In genomic region chr6:85678000-85678601, GRCh38 we compare ENCODE assay signal across 8 cellular contexts. TPM values are rescaled to one million over a fixed set of nuclear protein-coding genes. Genes with fewer than 3 reads are reported as not detected.
A peak's percentile ranks its signal among the peaks of the same experiment; 100 is the strongest.
DNase-seq lines count a peak whose midpoint lies in the region; ATAC-seq and TF ChIP-seq lines count a peak whose summit lies in the region.

No MANE protein-coding gene starts in this region.

- no peaks in the 10 kb centered on the region for H3K27me3 ChIP-seq in Caco-2 (replicated peaks; ENCODE audit: control insufficient read depth, insufficient read depth, low read length)
- H3K27me3 ChIP-seq in mucosa of rectum (ENCODE audit: control insufficient read depth in 2 of 2, insufficient read depth in 2 of 2, low read length in 2 of 2), result no peaks in the 10 kb centered on the region

- CTCF ChIA-PET in Caco-2 (lab: Charles Lee), result interaction anchor here (0.6 to 1.1 kb wide), 3 partner anchors 33 to 75 kb away, joined by 3 to 4 read pairs (median 3); partner anchors contain the start of gene SYNCRIP

- H3K4me3 ChIP-seq in Caco-2 (ENCODE audit: low read depth, low read length), result peak overlapping the region; percentile 89
- H3K4me3 ChIP-seq in mucosa of rectum (ENCODE audit: low read length in 2 of 2), result peak overlapping the region; percentile 89 to 94

- intact Hi-C loops in Caco-2 (cut with micrococcal nuclease; ENCODE audit: unreplicated experiment), result loop anchor here (1.0 to 5.0 kb wide), 4 partner anchors 35 to 1039 kb away; partner anchors contain the start of gene SNX14
- intact Hi-C loops in dendritic cell treated with granulocyte-macrophage colony-stimulating factor and Interleukin-4, amounts not matched to agents 40 ng/mL and 50 ng/mL, for 4 days (cut with micrococcal nuclease), result loop anchor here (1.0 to 10.0 kb wide), 3 partner anchors 34 to 84 kb away; no protein-coding TSS in a partner anchor

- H3K36me3 ChIP-seq in Caco-2 (ENCODE audit: control insufficient read depth, insufficient read depth, low read length) (peaks cover 2% of the 10 kb centered on the region; the same call in 1 of the 2 replicates), mucosa of rectum (ENCODE audit: control insufficient read depth in 2 of 2, insufficient read depth in 2 of 2, low read length in 2 of 2) (peaks cover 4 to 7% of the 10 kb centered on the region in 2 donors)

- H3K4me1 ChIP-seq in Caco-2, result no peaks in the 10 kb centered on the region
- peaks cover 11 to 28% of the 10 kb centered on the region in 2 donors for H3K4me1 ChIP-seq in mucosa of rectum (ENCODE audit: control insufficient read depth in 2 of 2, insufficient read depth in 2 of 2, low read length in 2 of 2)

- peak overlapping the region; percentile 86 to 91 for H3K27ac ChIP-seq in mucosa of rectum (ENCODE audit: low read depth in 2 of 2, low read length in 2 of 2)

- H3K36me3 Mint-ChIP-seq in Caco-2 (ENCODE audit: insufficient read depth, unreplicated experiment), result peaks cover 60% of the 10 kb centered on the region
- H3K36me3 Mint-ChIP-seq in dendritic cell treated with granulocyte-macrophage colony-stimulating factor and Interleukin-4, amounts not matched to agents 40 ng/mL and 50 ng/mL, for 4 days (ENCODE audit: low read depth), result peaks cover 51% of the 10 kb centered on the region

- TF ChIP-seq CTCF in Caco-2 (IDR thresholded peaks at IDR 0.05; ENCODE audit: insufficient read depth in 1 of 2, low read depth in 1 of 2, low read length in 1 of 2, severe bottlenecking in 1 of 2, unreplicated experiment in 1 of 2), result no peak

- H3K27ac Mint-ChIP-seq in Caco-2 (ENCODE audit: unreplicated experiment), result peak overlapping the region; percentile 98
- H3K27ac Mint-ChIP-seq in dendritic cell treated with granulocyte-macrophage colony-stimulating factor and Interleukin-4, amounts not matched to agents 40 ng/mL and 50 ng/mL, for 4 days, result peak overlapping the region; percentile 98

- peak overlapping the region; percentile 92 to 97 for H3K9ac ChIP-seq in mucosa of rectum (ENCODE audit: low read depth in 1 of 2, low read length in 2 of 2)

- POLR2A ChIA-PET in Caco-2 (lab: Charles Lee), result interaction anchor here (0.7 to 3.0 kb wide), 7 partner anchors 9 to 316 kb away, joined by 3 to 153 read pairs (median 8); partner anchors contain the start of genes SNX14 and SYNCRIP

- H3K9me3 Mint-ChIP-seq in Caco-2 (ENCODE audit: unreplicated experiment), result no peaks in the 10 kb centered on the region
- H3K9me3 Mint-ChIP-seq in dendritic cell treated with granulocyte-macrophage colony-stimulating factor and Interleukin-4, amounts not matched to agents 40 ng/mL and 50 ng/mL, for 4 days, result no peaks in the 10 kb centered on the region

- peaks cover 27% of the 10 kb centered on the region for H3K4me1 Mint-ChIP-seq in Caco-2 (ENCODE audit: low read depth, unreplicated experiment)
- peaks cover 35% of the 10 kb centered on the region for H3K4me1 Mint-ChIP-seq in dendritic cell treated with granulocyte-macrophage colony-stimulating factor and Interleukin-4, amounts not matched to agents 40 ng/mL and 50 ng/mL, for 4 days (ENCODE audit: low read depth)

- H3K9me3 ChIP-seq in Caco-2 (no peaks in the 10 kb centered on the region), mucosa of rectum (ENCODE audit: control insufficient read depth in 2 of 2, low read length in 2 of 2) (no peaks in the 10 kb centered on the region)

- BruUV-seq in Caco-2 (replicated peaks; lab: Mats Ljungman, UMichigan), result TSS peak; percentile 68

- no peak for ATAC-seq in HG03196 (IDR thresholded peaks at IDR 0.05; ENCODE audit: unreplicated experiment)

- peaks cover 2% of the 10 kb centered on the region for H3K27me3 Mint-ChIP-seq in Caco-2 (ENCODE audit: insufficient read depth, unreplicated experiment)
- no peaks in the 10 kb centered on the region for H3K27me3 Mint-ChIP-seq in dendritic cell treated with granulocyte-macrophage colony-stimulating factor and Interleukin-4, amounts not matched to agents 40 ng/mL and 50 ng/mL, for 4 days

- DNase-seq in Caco-2, result no peak
- peak; percentile 44 for DNase-seq in MV-4-11 (lab: John Stamatoyannopoulos, UW)
- no peak for DNase-seq in activated effector memory CD4-positive, alpha-beta T cell treated with Interleukin-2 at 50 U/mL for 16 hours
- DNase-seq in NCI-H2227 (lab: John Stamatoyannopoulos, UW; ENCODE audit: unreplicated experiment), result no peak
- DNase-seq in HT-29 (ENCODE audit: low spot score), result no peak

- H3K4me3 Mint-ChIP-seq in Caco-2 (ENCODE audit: unreplicated experiment), result peak overlapping the region; percentile 99
- peak overlapping the region; percentile 91 for H3K4me3 Mint-ChIP-seq in dendritic cell treated with granulocyte-macrophage colony-stimulating factor and Interleukin-4, amounts not matched to agents 40 ng/mL and 50 ng/mL, for 4 days

RNA-seq across cellular contexts. Expression of gene SYNCRIP, which starts 35.4 kb away (rescaled TPM):
- 132 and 145 TPM in 2 replicates for total RNA-seq in Caco-2 (2022)
- total RNA-seq in HT-29 (2014; rRNA removed; shearing (Covaris generic)), result 59.2 and 66.4 TPM in 2 replicates
